8 cellular contexts compared by ENCODE assay signal in genomic region chr3:3126477-3127431, GRCh38. TPM values are rescaled to one million over a fixed set of nuclear protein-coding genes. Genes with fewer than 3 reads are reported as not detected.
DNase-seq lines count a peak whose midpoint lies in the region; ATAC-seq and TF ChIP-seq lines count a peak whose summit lies in the region.

Gene TRNT1, plus strand, starts transcription at chr3:3126940. Its CDS starts 2,101 bp downstream, at chr3:3129041.

- peak; percentile 94 to 97 (median 94) for DNase-seq in CD8-positive, alpha-beta memory T cell
- DNase-seq in HPDE6-E6E7 (ENCODE audit: extremely low spot score) (peak; percentile 59), NK-92 (lab: John Stamatoyannopoulos, UW; ENCODE audit: unreplicated experiment) (peak; percentile 43), lower lobe of right lung (peak; percentile 98)
- DNase-seq in activated CD8-positive, alpha-beta memory T cell treated with anti-CD3 and anti-CD28 coated beads for 1 hour (ENCODE audit: extremely low read depth in 1 of 2, low read depth in 1 of 2), result peak; percentile 90 to 97
- DNase-seq in stimulated activated CD4-positive, alpha-beta T cell treated with anti-CD3 and anti-CD28 coated beads, TNF-alpha, amount 100 ng/mL, for 1 hour (ENCODE audit: low read depth in 3 of 3, low spot score in 1 of 3), result peak; percentile 86 to 96 (median 92)

- intact Hi-C loops in lower lobe of right lung (cut with DNase I), result no loop called here

- no peaks in the 10 kb centered on the region for H3K9me3 ChIP-seq in CD8-positive, alpha-beta memory T cell (ENCODE audit: low read length)
- H3K9me3 ChIP-seq in ectodermal cell (ENCODE audit: control insufficient read depth, low read length) (no peaks in the 10 kb centered on the region), lower lobe of right lung (no peaks in the 10 kb centered on the region)

- no peaks in the 10 kb centered on the region for H3K27me3 ChIP-seq in CD8-positive, alpha-beta memory T cell (ENCODE audit: insufficient read depth, low read length, poor library complexity, severe bottlenecking)
- H3K27me3 ChIP-seq in ectodermal cell (ENCODE audit: control insufficient read depth, insufficient read depth, low read length, poor library complexity, severe bottlenecking), result no peaks in the 10 kb centered on the region
- H3K27me3 ChIP-seq in lower lobe of right lung (ENCODE audit: low read depth), result no peaks in the 10 kb centered on the region

- no peak for TF ChIP-seq CTCF in lower lobe of right lung (IDR thresholded peaks at IDR 0.05)

- H3K36me3 Mint-ChIP-seq in CD8-positive, alpha-beta memory T cell, result peaks cover 0 to 34% (median 9%) of the 10 kb centered on the region in 3 donors

- peaks cover 38 to 50% (median 48%) of the 10 kb centered on the region in 3 donors for H3K4me1 Mint-ChIP-seq in CD8-positive, alpha-beta memory T cell

- H3K4me3 Mint-ChIP-seq in CD8-positive, alpha-beta memory T cell, result peak within 1 kb of the TSS; percentile 93 to 99 (median 98)

- H3K4me3 ChIP-seq in CD8-positive, alpha-beta memory T cell (ENCODE audit: low read length), result peak within 1 kb of the TSS; percentile 98
- peak within 1 kb of the TSS; percentile 88 for H3K4me3 ChIP-seq in ectodermal cell (ENCODE audit: insufficient read depth, low read depth, low read length)
- H3K4me3 ChIP-seq in lower lobe of right lung, result peak within 1 kb of the TSS; percentile 94

- CTCF ChIA-PET in CD8-positive, alpha-beta memory T cell (lab: Charles Lee), result no interaction called here

- H3K27me3 Mint-ChIP-seq in CD8-positive, alpha-beta memory T cell, result peaks cover 0 to 10% of the 10 kb centered on the region in 2 donors

- H3K27ac ChIP-seq in CD8-positive, alpha-beta memory T cell (ENCODE audit: low read depth, low read length), result peak within 1 kb of the TSS; percentile 96
- H3K27ac ChIP-seq in ectodermal cell (ENCODE audit: insufficient read depth, low read depth, low read length, poor library complexity, severe bottlenecking) (peak within 1 kb of the TSS; percentile 70), lower lobe of right lung (peak within 1 kb of the TSS; percentile 98)

- peak; percentile 97 for ATAC-seq in GM19467 (IDR thresholded peaks at IDR 0.05; ENCODE audit: unreplicated experiment)
- ATAC-seq in lower lobe of right lung, result peak; percentile 99

- peaks cover 41% of the 10 kb centered on the region for H3K4me1 ChIP-seq in CD8-positive, alpha-beta memory T cell (ENCODE audit: insufficient read depth, low read length)
- H3K4me1 ChIP-seq in ectodermal cell (ENCODE audit: control insufficient read depth, insufficient read depth, low read length) (no peaks in the 10 kb centered on the region), lower lobe of right lung (peaks cover 26% of the 10 kb centered on the region)

- H3K36me3 ChIP-seq in CD8-positive, alpha-beta memory T cell (ENCODE audit: insufficient read depth, low read length), result peaks cover 16% of the 10 kb centered on the region
- H3K36me3 ChIP-seq in ectodermal cell (ENCODE audit: control insufficient read depth, insufficient read depth, low read length) (peaks cover 21% of the 10 kb centered on the region), lower lobe of right lung (peaks cover 25% of the 10 kb centered on the region)

- peaks cover 0 to 1% (median 0%) of the 10 kb centered on the region in 5 donors for H3K9me3 Mint-ChIP-seq in CD8-positive, alpha-beta memory T cell

- WGBS in ectodermal cell, 2 experiments, result 2% methylated on average over 100 of the region's 100 CpGs

- H3K27ac Mint-ChIP-seq in CD8-positive, alpha-beta memory T cell, result peak within 1 kb of the TSS; percentile 97 to 100 (median 99)

- POLR2A ChIA-PET in CD8-positive, alpha-beta memory T cell (lab: Charles Lee), result interaction anchor here (1.0 kb wide), 1 partner anchor 53 kb away, joined by 3 read pairs; the partner anchor contains the start of gene CRBN

RNA-seq across cellular contexts. Expression of gene TRNT1, which starts in this region (rescaled TPM):
- 10 to 100 TPM; 58.9 to 60.2 TPM for total RNA-seq in CD8-positive, alpha-beta memory T cell
- polyA plus RNA-seq in CD8-positive, alpha-beta memory T cell, result 20.4 TPM
- polyA plus RNA-seq in ectodermal cell (2013, experiment 1 of 4), result 31.3 TPM
- polyA plus RNA-seq in ectodermal cell (2013, experiment 2 of 4), result 37.6 TPM
- 26.3 TPM for polyA plus RNA-seq in ectodermal cell (2013, experiment 3 of 4)
- 26.5 TPM for polyA plus RNA-seq in ectodermal cell (2013, experiment 4 of 4)
- 22.3 TPM for total RNA-seq in lower lobe of right lung

Comparison
In these comparisons a context has a peak if more than half of its experiments do, and no peak if none do; other contexts are left out.
1. Peak in every context shown above with its lines: DNase-seq, ATAC-seq, H3K4me3 ChIP-seq and H3K27ac ChIP-seq.
2. DNase-seq: peak in every context shown above with its lines; median percentile 98 in lower lobe of right lung; 94 in CD8-positive, alpha-beta memory T cell; 94 in activated CD8-positive, alpha-beta memory T cell treated with anti-CD3 and anti-CD28 coated beads for 1 hour; 92 in stimulated activated CD4-positive, alpha-beta T cell treated with anti-CD3 and anti-CD28 coated beads, TNF-alpha, amount 100 ng/mL, for 1 hour; 59 in HPDE6-E6E7; 43 in NK-92.